ENCODE assay signal across 11 cellular contexts in the genomic region with DNA sequence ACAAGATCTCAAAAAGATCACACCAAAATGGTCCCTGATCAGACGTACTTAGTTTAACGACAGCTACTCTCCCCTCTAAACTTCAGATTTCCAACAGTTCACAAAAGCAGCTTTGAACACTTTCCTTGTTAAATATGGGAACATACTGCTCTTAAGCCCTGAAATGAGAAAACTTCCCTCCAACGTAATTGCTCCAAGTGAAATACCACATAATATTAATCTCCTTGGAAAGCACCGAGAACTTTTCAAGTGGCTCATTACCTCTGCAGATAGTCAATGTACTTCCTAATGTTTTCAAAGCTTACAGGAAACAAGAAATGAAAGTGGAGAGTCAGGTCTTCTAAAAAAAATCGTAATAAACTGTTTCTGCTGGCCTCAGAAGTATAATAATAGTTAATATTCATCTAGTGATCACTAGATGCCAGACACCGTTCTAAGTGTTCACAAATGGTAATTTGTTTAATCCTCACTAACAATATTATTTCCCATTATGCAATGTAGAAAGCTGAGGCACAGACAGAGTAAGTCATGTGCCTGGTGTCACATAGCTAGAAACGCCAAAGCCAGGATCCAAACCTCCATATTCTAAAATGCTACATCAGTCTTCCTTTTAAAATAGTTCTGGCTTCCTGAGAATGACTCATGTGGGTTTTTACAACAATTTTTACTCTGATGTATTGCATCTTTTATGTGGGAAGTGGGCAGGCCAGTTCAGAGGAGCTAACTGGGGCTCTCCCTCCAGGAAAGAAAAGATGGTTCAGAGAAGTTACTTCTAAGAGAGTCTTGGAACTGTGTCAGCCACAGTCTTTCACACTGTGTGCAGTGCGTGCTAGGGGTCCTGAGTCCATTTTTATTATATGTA.
DNase-seq lines count a peak whose midpoint lies in the region; ATAC-seq, FAIRE-seq and TF ChIP-seq lines count a peak whose summit lies in the region.
"Had no signal": no experiment of that assay in that cellular context is flagged by ENCODE, and none has a peak within 500 bp of the region (broad histone marks: within the 10 kb centered on the region; RNA-seq: fewer than 3 reads in every experiment).

No MANE protein-coding gene starts in this region.

- H3K27me3 ChIP-seq in A673 (replicated peaks; ENCODE audit: insufficient read depth, low read depth, low read length, poor library complexity): no peaks in the 10 kb centered on the region

- no peak overlapping the region for H3K4me3 ChIP-seq in A673 (ENCODE audit: low read depth, low read length, poor library complexity, severe bottlenecking)

- ATAC-seq in GM21619 (IDR thresholded peaks at IDR 0.05; ENCODE audit: unreplicated experiment) (peak; percentile 61), HG02981 (IDR thresholded peaks at IDR 0.05; ENCODE audit: unreplicated experiment) (no peak)

- no peaks in the 10 kb centered on the region for H3K36me3 ChIP-seq in A673 (ENCODE audit: insufficient read depth, low read length, poor library complexity, severe bottlenecking)

- H3K27ac ChIP-seq in A673 (ENCODE audit: low read depth, low read length, poor library complexity, severe bottlenecking): no peak overlapping the region

- no TSS peak for BruUV-seq in A673 (replicated peaks; lab: Mats Ljungman, UMichigan)

- TF ChIP-seq CTCF in A673 (conservative IDR thresholded peaks at IDR 0.05; ENCODE audit: low read depth, low read length): no peak

- peak; percentile 57 for FAIRE-seq in RCC 7860 (lab: Jason Lieb, UNC)

- no peaks in the 10 kb centered on the region for H3K9me3 ChIP-seq in A673 (ENCODE audit: low read depth, low read length, poor library complexity, severe bottlenecking)

- H3K4me1 ChIP-seq in A673 (ENCODE audit: insufficient read depth, low read length, poor library complexity, severe bottlenecking): peaks cover 10% of the 10 kb centered on the region

- DNase-seq in A673 (ENCODE audit: low spot score) (peak; percentile 31), RCC 7860 (ENCODE audit: low spot score) (peak; percentile 49), fibroblast of peridontal ligament (ENCODE audit: extremely low read depth) (peak; percentile 64), NCI-H2081 treated with DMSO at 0.1 percent for 48 hours (lab: John Stamatoyannopoulos, UW) (no peak), anterior cingulate cortex (lab: John Stamatoyannopoulos, UW) (no peak), posterior vena cava (ENCODE audit: low spot score) (no peak)
- DNase-seq: CD8-positive, alpha-beta memory T cell; head of caudate nucleus; NCI-H1930 had no signal

- POLR2A ChIA-PET in A673 (lab: Charles Lee; ENCODE audit: low non-redundant PET): no interaction called here

- CTCF ChIA-PET in A673 (lab: Charles Lee): no interaction called here

- intact Hi-C loops in A673 (cut with micrococcal nuclease; ENCODE audit: unreplicated experiment) (no loop called here), posterior vena cava (cut with DNase I) (no loop called here)

Comparison
In these comparisons a context has a peak if more than half of its experiments do, and no peak if none do; other contexts are left out.
1. DNase-seq: peak in A673 (single experiment), RCC 7860 (single experiment) and fibroblast of peridontal ligament (single experiment); none in NCI-H2081 treated with DMSO at 0.1 percent for 48 hours (single experiment), anterior cingulate cortex (0 of 58) and posterior vena cava (single experiment).